In the genomic region with DNA sequence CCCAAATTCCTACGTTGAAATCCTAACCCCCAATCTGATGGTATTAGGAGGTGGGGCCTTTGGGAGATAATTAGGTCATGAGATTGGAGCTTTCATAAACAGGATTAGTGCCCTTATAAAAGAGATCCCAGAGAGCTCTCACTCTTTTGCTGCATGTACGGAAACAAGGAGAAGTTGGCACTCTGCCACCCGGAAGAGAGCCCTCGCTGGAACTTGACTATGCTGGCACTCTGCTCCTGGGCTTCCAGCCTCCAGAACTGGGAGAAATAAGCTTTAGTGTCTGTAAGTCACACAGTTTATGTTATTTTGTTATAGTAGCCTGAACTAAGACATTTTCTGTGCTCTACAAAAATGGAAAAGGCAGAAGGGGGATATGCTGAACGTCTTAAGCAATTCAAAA, we compare ENCODE assay signal across 21 cellular contexts. TPM values are rescaled to one million over a fixed set of nuclear protein-coding genes. Genes with fewer than 3 reads are reported as not detected.
DNase-seq lines count a peak whose midpoint lies in the region; ATAC-seq and TF ChIP-seq lines count a peak whose summit lies in the region.
"Had no signal": no experiment of that assay in that cellular context is flagged by ENCODE, and none has a peak within 500 bp of the region (broad histone marks: within the 10 kb centered on the region; RNA-seq: fewer than 3 reads in every experiment).

No MANE protein-coding gene starts in this region.

- CTCF ChIA-PET in activated CD8-positive, alpha-beta T cell treated with anti-CD3 and anti-CD28 coated beads, Interleukin-2, amount 10 ng/mL, durations not matched to agents 7 days and 5 days (lab: Charles Lee), result no interaction called here
- CTCF ChIA-PET in PC-3 (lab: Charles Lee), result no interaction called here

- no peak overlapping the region for H3K4me2 ChIP-seq in PC-3 (ENCODE audit: low read length)

- H3K27ac ChIP-seq in ovary, result no peak overlapping the region
- H3K27ac ChIP-seq in PC-3 (ENCODE audit: low read length), result no peak overlapping the region
- H3K27ac ChIP-seq: HL-60, SK-N-MC, upper lobe of right lung had no signal

- peaks cover 12% of the 10 kb centered on the region for H3K36me3 ChIP-seq in BE2C
- no peaks in the 10 kb centered on the region for H3K36me3 ChIP-seq in ovary
- H3K36me3 ChIP-seq in PC-3 (ENCODE audit: low read depth, low read length), result no peaks in the 10 kb centered on the region; the same call in 1 of the 2 replicates
- H3K36me3 ChIP-seq: upper lobe of right lung had no signal

- H3K9me3 Mint-ChIP-seq in activated CD8-positive, alpha-beta T cell treated with anti-CD3 and anti-CD28 coated beads, Interleukin-2, amount 10 ng/mL, durations not matched to agents 7 days and 5 days (ENCODE audit: insufficient read depth), result no peaks in the 10 kb centered on the region
- H3K9me3 Mint-ChIP-seq: activated naive CD8-positive, alpha-beta T cell treated with anti-CD3 and anti-CD28 coated beads, Interleukin-2, amount 10 ng/mL, durations not matched to agents 7 days and 5 days; activated T-helper 1 cell treated with anti-CD3 and anti-CD28 coated beads, Interleukin-12 subunit alpha, Interleukin-12 subunit beta, Interleukin-2, Interleukin-4 antibody, amounts not matched to agents 30 ng/mL and 10 ng/mL and 1 ng/mL, durations not matched to agents 14 hours and 24 hours and 36 hours; T-helper 2 cell treated with Interferon-gamma antibody and Interleukin-4, amounts not matched to agents 5 μg/mL and 100 μg/mL, for 36 hours had no signal

- H3K27me3 ChIP-seq in BE2C, result no peaks in the 10 kb centered on the region
- no peaks in the 10 kb centered on the region for H3K27me3 ChIP-seq in ovary
- H3K27me3 ChIP-seq in PC-3 (ENCODE audit: low read length), result no peaks in the 10 kb centered on the region
- H3K27me3 ChIP-seq: upper lobe of right lung had no signal

- no peaks in the 10 kb centered on the region for H3F3A ChIP-seq in PC-3 (ENCODE audit: low read length, unreplicated experiment)

- H4K20me1 ChIP-seq in PC-3 (ENCODE audit: low read length), result 0 out of 2 replicates have a peak, but pooled peaks cover 3% of the 10 kb centered on the region

- H3K79me2 ChIP-seq in PC-3 (ENCODE audit: low read length), result peaks cover 98% of the 10 kb centered on the region

- no peaks in the 10 kb centered on the region for H3K36me3 Mint-ChIP-seq in activated CD8-positive, alpha-beta T cell treated with anti-CD3 and anti-CD28 coated beads, Interleukin-2, amount 10 ng/mL, durations not matched to agents 7 days and 5 days (ENCODE audit: low read depth)
- H3K36me3 Mint-ChIP-seq: activated naive CD8-positive, alpha-beta T cell treated with anti-CD3 and anti-CD28 coated beads, Interleukin-2, amount 10 ng/mL, durations not matched to agents 7 days and 5 days; immature natural killer cell had no signal

- BruUV-seq in PC-3 (replicated peaks; lab: Mats Ljungman, UMichigan), result no TSS peak

- TF ChIP-seq POLR2A in ovary (IDR thresholded peaks at IDR 0.05), result no peak

- H3K9me2 ChIP-seq in PC-3 (replicated peaks; ENCODE audit: low read length), result no peaks in the 10 kb centered on the region

- TF ChIP-seq CTCF in BE2C (IDR thresholded peaks at IDR 0.05; ENCODE audit: low read depth, low read length) (no peak), ovary (IDR thresholded peaks at IDR 0.05) (no peak), PC-3 (conservative IDR thresholded peaks at IDR 0.05; ENCODE audit: low read depth, low read length) (no peak)

- H3K4me1 ChIP-seq in BE2C (peaks cover 20% of the 10 kb centered on the region), ovary (ENCODE audit: insufficient read depth) (peaks cover 2% of the 10 kb centered on the region), PC-3 (ENCODE audit: insufficient read depth, low read length) (no peaks in the 10 kb centered on the region)

- H3K9me3 ChIP-seq in BE2C (no peaks in the 10 kb centered on the region), ovary (no peaks in the 10 kb centered on the region), PC-3 (ENCODE audit: low read length) (no peaks in the 10 kb centered on the region)
- H3K9me3 ChIP-seq: upper lobe of right lung had no signal

- peaks cover 4% of the 10 kb centered on the region for H3K27me3 Mint-ChIP-seq in activated CD8-positive, alpha-beta T cell treated with anti-CD3 and anti-CD28 coated beads, Interleukin-2, amount 10 ng/mL, durations not matched to agents 7 days and 5 days (ENCODE audit: low read depth)

- no peak overlapping the region for H3K9ac ChIP-seq in PC-3 (ENCODE audit: low read length)

- TF ChIP-seq EP300 in ovary (IDR thresholded peaks at IDR 0.05), result no peak

- no peak overlapping the region for H3K27ac Mint-ChIP-seq in activated CD8-positive, alpha-beta T cell treated with anti-CD3 and anti-CD28 coated beads, Interleukin-2, amount 10 ng/mL, durations not matched to agents 7 days and 5 days
- H3K27ac Mint-ChIP-seq: activated naive CD8-positive, alpha-beta T cell treated with anti-CD3 and anti-CD28 coated beads, Interleukin-2, amount 10 ng/mL, durations not matched to agents 7 days and 5 days; activated T-helper 1 cell treated with anti-CD3 and anti-CD28 coated beads, Interleukin-12 subunit alpha, Interleukin-12 subunit beta, Interleukin-2, Interleukin-4 antibody, amounts not matched to agents 30 ng/mL and 10 ng/mL and 1 ng/mL, durations not matched to agents 14 hours and 24 hours and 36 hours; immature natural killer cell; T-helper 2 cell treated with Interferon-gamma antibody and Interleukin-4, amounts not matched to agents 5 μg/mL and 100 μg/mL, for 36 hours had no signal

- H3K4me3 ChIP-seq in BE2C (ENCODE audit: low read depth, low read length) (no peak overlapping the region), ovary (no peak overlapping the region), PC-3 (ENCODE audit: low read length) (no peak overlapping the region)
- H3K4me3 ChIP-seq: SK-N-MC, upper lobe of right lung had no signal

- no peaks in the 10 kb centered on the region for H3K4me1 Mint-ChIP-seq in activated CD8-positive, alpha-beta T cell treated with anti-CD3 and anti-CD28 coated beads, Interleukin-2, amount 10 ng/mL, durations not matched to agents 7 days and 5 days (ENCODE audit: low read depth)
- H3K4me1 Mint-ChIP-seq: activated naive CD8-positive, alpha-beta T cell treated with anti-CD3 and anti-CD28 coated beads, Interleukin-2, amount 10 ng/mL, durations not matched to agents 7 days and 5 days; immature natural killer cell had no signal

- POLR2A ChIA-PET in activated CD8-positive, alpha-beta T cell treated with anti-CD3 and anti-CD28 coated beads, Interleukin-2, amount 10 ng/mL, durations not matched to agents 7 days and 5 days (lab: Charles Lee), result no interaction called here
- POLR2A ChIA-PET in PC-3 (lab: Charles Lee; ENCODE audit: unreplicated experiment), result no interaction called here

- H3K4me3 Mint-ChIP-seq in activated CD8-positive, alpha-beta T cell treated with anti-CD3 and anti-CD28 coated beads, Interleukin-2, amount 10 ng/mL, durations not matched to agents 7 days and 5 days, result no peak overlapping the region
- H3K4me3 Mint-ChIP-seq: activated naive CD8-positive, alpha-beta T cell treated with anti-CD3 and anti-CD28 coated beads, Interleukin-2, amount 10 ng/mL, durations not matched to agents 7 days and 5 days; activated T-helper 1 cell treated with anti-CD3 and anti-CD28 coated beads, Interleukin-12 subunit alpha, Interleukin-12 subunit beta, Interleukin-2, Interleukin-4 antibody, amounts not matched to agents 30 ng/mL and 10 ng/mL and 1 ng/mL, durations not matched to agents 14 hours and 24 hours and 36 hours; immature natural killer cell; T-helper 2 cell treated with Interferon-gamma antibody and Interleukin-4, amounts not matched to agents 5 μg/mL and 100 μg/mL, for 36 hours had no signal

- peak; percentile 32 for DNase-seq in BE2C
- peak; percentile 54 for DNase-seq in NCI-H345 (lab: John Stamatoyannopoulos, UW)
- peak in 3 of 5 donors; percentile 25 to 44 (median 31) for DNase-seq in ovary
- no peak for DNase-seq in activated CD8-positive, alpha-beta T cell treated with anti-CD3 and anti-CD28 coated beads, Interleukin-2, amount 10 ng/mL, durations not matched to agents 7 days and 5 days
- no peak for DNase-seq in PC-3
- DNase-seq in HCEC 1CT, result no peak
- DNase-seq: activated CD4-positive, CD25-positive, alpha-beta regulatory T cell; activated naive CD8-positive, alpha-beta T cell treated with anti-CD3 and anti-CD28 coated beads, Interleukin-2, amount 10 ng/mL, durations not matched to agents 7 days and 5 days; effector CD4-positive, alpha-beta T cell; immature natural killer cell; NCI-H187 treated with DMSO at 0.1 percent for 48 hours; NCI-H526 treated with DMSO at 0.1 percent for 48 hours; stimulated activated naive CD4-positive, alpha-beta T cell; upper lobe of right lung had no signal

- H2AFZ ChIP-seq in PC-3 (ENCODE audit: low read length), result no peak overlapping the region

- 77 to 87% (median 84%) methylated on average over 5 of the region's 5 CpGs for WGBS in ovary, 3 donors

- peak; percentile 31 for ATAC-seq in esophagus mucosa
- ATAC-seq in HG02571 (IDR thresholded peaks at IDR 0.05; ENCODE audit: unreplicated experiment), result no peak
- no peak for ATAC-seq in activated CD8-positive, alpha-beta T cell treated with anti-CD3 and anti-CD28 coated beads, Interleukin-2, amount 10 ng/mL, durations not matched to agents 7 days and 5 days
- ATAC-seq in PC-3, result no peak
- ATAC-seq: HCT116, upper lobe of right lung had no signal

- intact Hi-C loops in ovary (cut with DNase I), result no loop called here
- intact Hi-C loops in PC-3 (cut with micrococcal nuclease), result no loop called here

RNA-seq across cellular contexts. Expression of a gene that starts 17.5 kb away (rescaled TPM):
- 9.2 TPM for polyA plus RNA-seq in BE2C (2012; ENCODE audit: insufficient read depth, insufficient read length, low read depth)
- total RNA-seq in esophagus mucosa, result 37.2 TPM
- total RNA-seq in ovary, result 100 to 1,000 TPM in 1 of 7 donors, 10 to 100 TPM in 6; 40.3 to 111 (median 67.6) TPM
- 10 to 100 TPM in 1 of 2 donors, 1 to 10 TPM in 1; 8.7 to 32.9 TPM for polyA plus RNA-seq in ovary
- total RNA-seq in activated CD8-positive, alpha-beta T cell treated with anti-CD3 and anti-CD28 coated beads, Interleukin-2, amount 10 ng/mL, durations not matched to agents 7 days and 5 days, result not detected
- 18.6 and 25.3 TPM in 2 replicates for total RNA-seq in PC-3 (2014; rRNA removed)
- total RNA-seq: activated naive CD8-positive, alpha-beta T cell treated with anti-CD3 and anti-CD28 coated beads, Interleukin-2, amount 10 ng/mL, durations not matched to agents 7 days and 5 days; activated T-helper 1 cell treated with anti-CD3 and anti-CD28 coated beads, Interleukin-12 subunit alpha, Interleukin-12 subunit beta, Interleukin-2, Interleukin-4 antibody, amounts not matched to agents 30 ng/mL and 10 ng/mL and 1 ng/mL, durations not matched to agents 14 hours and 24 hours and 36 hours had no signal
- polyA plus RNA-seq: immature natural killer cell had no signal

Comparison
In these comparisons a context has a peak if more than half of its experiments do, and no peak if none do; other contexts are left out.
1. DNase-seq: peak in BE2C (single experiment), NCI-H345 (single experiment) and ovary (3 of 5); none in activated CD8-positive, alpha-beta T cell treated with anti-CD3 and anti-CD28 coated beads, Interleukin-2, amount 10 ng/mL, durations not matched to agents 7 days and 5 days (single experiment), PC-3 (single experiment) and HCEC 1CT (single experiment).
2. RNA of a gene that starts 17.5 kb away (total RNA-seq): 40.3 to 111 TPM in ovary, 37.2 TPM in esophagus mucosa (single experiment) and 18.6 to 25.3 TPM in PC-3; not detected in activated CD8-positive, alpha-beta T cell treated with anti-CD3 and anti-CD28 coated beads, Interleukin-2, amount 10 ng/mL, durations not matched to agents 7 days and 5 days; every median in the first group is over 10 times any median in the second.